Comparison of ENCODE assay signal across 1 cellular context in the genomic region with DNA sequence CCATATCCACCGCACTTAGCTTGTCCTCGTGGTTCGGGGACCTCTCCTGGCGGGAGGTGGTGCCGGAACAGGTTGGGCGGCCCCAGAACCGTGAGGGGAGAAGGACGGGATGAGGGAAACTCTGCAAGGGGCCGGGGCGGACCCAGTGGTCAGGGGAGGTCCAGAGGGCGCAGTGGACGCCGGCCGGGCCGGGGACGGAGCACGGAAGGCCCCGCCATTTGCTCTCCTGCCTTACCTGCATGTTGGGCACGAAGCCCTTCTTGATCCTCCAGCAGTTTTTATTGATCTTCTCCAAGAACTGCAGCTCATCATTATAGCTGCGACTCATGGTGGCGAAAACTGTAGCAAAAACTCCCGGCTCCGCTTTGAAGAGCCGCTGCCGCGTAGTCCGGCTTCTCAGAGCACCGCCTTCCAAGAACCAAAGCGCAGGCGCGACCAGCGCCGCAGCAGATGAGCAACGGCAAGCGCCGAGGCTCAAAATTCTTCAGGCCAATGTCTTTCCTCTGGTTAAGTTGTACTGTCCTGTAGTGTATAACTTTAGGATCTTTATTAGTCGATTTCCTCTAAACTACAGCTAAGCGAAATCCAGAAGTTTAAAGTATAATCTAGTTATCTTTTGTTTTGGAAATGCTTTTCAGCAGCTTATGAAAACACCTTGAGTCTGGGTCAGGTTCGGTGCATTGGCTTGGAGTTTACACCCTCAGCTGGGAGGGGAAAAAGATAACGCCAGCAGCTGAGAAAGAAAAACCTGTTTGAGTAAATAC.
TF ChIP-seq lines count a peak whose summit lies in the region.

A gene (minus strand): TSS at position 419 of the 764 bp plus-strand sequence. CDS start 91 bp downstream, at position 328.

TF ChIP-seq in HepG2, 621 proteins besides CTCF, POLR2A, EP300 and RAD21 (continued from another document and continues in another):
- TF ChIP-seq EZH2 (conservative IDR thresholded peaks at IDR 0.05; ENCODE audit: low read depth, low read length) = no peak
- TF ChIP-seq JUNB (CRISPR knock-in tag; IDR thresholded peaks at IDR 0.05; ENCODE audit: borderline replicate concordance) = no peak
- TF ChIP-seq, protein P1, sequence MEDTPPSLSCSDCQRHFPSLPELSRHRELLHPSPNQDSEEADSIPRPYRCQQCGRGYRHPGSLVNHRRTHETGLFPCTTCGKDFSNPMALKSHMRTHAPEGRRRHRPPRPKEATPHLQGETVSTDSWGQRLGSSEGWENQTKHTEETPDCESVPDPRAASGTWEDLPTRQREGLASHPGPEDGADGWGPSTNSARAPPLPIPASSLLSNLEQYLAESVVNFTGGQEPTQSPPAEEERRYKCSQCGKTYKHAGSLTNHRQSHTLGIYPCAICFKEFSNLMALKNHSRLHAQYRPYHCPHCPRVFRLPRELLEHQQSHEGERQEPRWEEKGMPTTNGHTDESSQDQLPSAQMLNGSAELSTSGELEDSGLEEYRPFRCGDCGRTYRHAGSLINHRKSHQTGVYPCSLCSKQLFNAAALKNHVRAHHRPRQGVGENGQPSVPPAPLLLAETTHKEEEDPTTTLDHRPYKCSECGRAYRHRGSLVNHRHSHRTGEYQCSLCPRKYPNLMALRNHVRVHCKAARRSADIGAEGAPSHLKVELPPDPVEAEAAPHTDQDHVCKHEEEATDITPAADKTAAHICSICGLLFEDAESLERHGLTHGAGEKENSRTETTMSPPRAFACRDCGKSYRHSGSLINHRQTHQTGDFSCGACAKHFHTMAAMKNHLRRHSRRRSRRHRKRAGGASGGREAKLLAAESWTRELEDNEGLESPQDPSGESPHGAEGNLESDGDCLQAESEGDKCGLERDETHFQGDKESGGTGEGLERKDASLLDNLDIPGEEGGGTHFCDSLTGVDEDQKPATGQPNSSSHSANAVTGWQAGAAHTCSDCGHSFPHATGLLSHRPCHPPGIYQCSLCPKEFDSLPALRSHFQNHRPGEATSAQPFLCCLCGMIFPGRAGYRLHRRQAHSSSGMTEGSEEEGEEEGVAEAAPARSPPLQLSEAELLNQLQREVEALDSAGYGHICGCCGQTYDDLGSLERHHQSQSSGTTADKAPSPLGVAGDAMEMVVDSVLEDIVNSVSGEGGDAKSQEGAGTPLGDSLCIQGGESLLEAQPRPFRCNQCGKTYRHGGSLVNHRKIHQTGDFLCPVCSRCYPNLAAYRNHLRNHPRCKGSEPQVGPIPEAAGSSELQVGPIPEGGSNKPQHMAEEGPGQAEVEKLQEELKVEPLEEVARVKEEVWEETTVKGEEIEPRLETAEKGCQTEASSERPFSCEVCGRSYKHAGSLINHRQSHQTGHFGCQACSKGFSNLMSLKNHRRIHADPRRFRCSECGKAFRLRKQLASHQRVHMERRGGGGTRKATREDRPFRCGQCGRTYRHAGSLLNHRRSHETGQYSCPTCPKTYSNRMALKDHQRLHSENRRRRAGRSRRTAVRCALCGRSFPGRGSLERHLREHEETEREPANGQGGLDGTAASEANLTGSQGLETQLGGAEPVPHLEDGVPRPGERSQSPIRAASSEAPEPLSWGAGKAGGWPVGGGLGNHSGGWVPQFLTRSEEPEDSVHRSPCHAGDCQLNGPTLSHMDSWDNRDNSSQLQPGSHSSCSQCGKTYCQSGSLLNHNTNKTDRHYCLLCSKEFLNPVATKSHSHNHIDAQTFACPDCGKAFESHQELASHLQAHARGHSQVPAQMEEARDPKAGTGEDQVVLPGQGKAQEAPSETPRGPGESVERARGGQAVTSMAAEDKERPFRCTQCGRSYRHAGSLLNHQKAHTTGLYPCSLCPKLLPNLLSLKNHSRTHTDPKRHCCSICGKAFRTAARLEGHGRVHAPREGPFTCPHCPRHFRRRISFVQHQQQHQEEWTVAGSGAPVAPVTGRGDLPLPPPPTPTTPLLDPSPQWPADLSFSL (CRISPR knock-in tag; IDR thresholded peaks at IDR 0.05) = no peak
- no peak for TF ChIP-seq ZNF788 (CRISPR knock-in tag; IDR thresholded peaks at IDR 0.05; ENCODE audit: borderline replicate concordance)
- TF ChIP-seq, protein P2, sequence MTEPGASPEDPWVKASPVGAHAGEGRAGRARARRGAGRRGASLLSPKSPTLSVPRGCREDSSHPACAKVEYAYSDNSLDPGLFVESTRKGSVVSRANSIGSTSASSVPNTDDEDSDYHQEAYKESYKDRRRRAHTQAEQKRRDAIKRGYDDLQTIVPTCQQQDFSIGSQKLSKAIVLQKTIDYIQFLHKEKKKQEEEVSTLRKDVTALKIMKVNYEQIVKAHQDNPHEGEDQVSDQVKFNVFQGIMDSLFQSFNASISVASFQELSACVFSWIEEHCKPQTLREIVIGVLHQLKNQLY (CRISPR knock-in tag; IDR thresholded peaks at IDR 0.05) = no peak
- no peak for TF ChIP-seq DPF2 (CRISPR knock-in tag; IDR thresholded peaks at IDR 0.05; ENCODE audit: borderline replicate concordance, low read depth)
- no peak for TF ChIP-seq GFI1 (CRISPR knock-in tag; IDR thresholded peaks at IDR 0.05; ENCODE audit: borderline replicate concordance)
- no peak for TF ChIP-seq ELF3 (CRISPR knock-in tag; IDR thresholded peaks at IDR 0.05)
- peak; percentile 31 for TF ChIP-seq AGO2 (optimal IDR thresholded peaks at IDR 0.05; ENCODE audit: low read depth, low read length)
- TF ChIP-seq ZNF329 (CRISPR knock-in tag; IDR thresholded peaks at IDR 0.05; ENCODE audit: low read depth) = no peak
- no peak for TF ChIP-seq TBX3 (IDR thresholded peaks at IDR 0.05; ENCODE audit: borderline replicate concordance)
- no peak; the same call in 1 of the 2 replicates for TF ChIP-seq ELF1 (CRISPR knock-in tag; IDR thresholded peaks at IDR 0.05)
- peak; percentile 84 for TF ChIP-seq HNRNPLL (IDR thresholded peaks at IDR 0.05; ENCODE audit: low read depth, low read length, poor library complexity, severe bottlenecking)
- TF ChIP-seq, protein P3, sequence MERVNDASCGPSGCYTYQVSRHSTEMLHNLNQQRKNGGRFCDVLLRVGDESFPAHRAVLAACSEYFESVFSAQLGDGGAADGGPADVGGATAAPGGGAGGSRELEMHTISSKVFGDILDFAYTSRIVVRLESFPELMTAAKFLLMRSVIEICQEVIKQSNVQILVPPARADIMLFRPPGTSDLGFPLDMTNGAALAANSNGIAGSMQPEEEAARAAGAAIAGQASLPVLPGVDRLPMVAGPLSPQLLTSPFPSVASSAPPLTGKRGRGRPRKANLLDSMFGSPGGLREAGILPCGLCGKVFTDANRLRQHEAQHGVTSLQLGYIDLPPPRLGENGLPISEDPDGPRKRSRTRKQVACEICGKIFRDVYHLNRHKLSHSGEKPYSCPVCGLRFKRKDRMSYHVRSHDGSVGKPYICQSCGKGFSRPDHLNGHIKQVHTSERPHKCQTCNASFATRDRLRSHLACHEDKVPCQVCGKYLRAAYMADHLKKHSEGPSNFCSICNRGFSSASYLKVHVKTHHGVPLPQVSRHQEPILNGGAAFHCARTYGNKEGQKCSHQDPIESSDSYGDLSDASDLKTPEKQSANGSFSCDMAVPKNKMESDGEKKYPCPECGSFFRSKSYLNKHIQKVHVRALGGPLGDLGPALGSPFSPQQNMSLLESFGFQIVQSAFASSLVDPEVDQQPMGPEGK (CRISPR knock-in tag; IDR thresholded peaks at IDR 0.05) = no peak
- no peak for TF ChIP-seq MBD4 (IDR thresholded peaks at IDR 0.05; ENCODE audit: borderline replicate concordance, low read length)
- peak; percentile 73; the same call in 1 of the 2 replicates for TF ChIP-seq RNF2 (conservative IDR thresholded peaks at IDR 0.05; ENCODE audit: low read depth)
- TF ChIP-seq TBL1XR1 (IDR thresholded peaks at IDR 0.05; ENCODE audit: borderline replicate concordance, low read length, partially characterized antibody) = no peak
- TF ChIP-seq, protein P4, sequence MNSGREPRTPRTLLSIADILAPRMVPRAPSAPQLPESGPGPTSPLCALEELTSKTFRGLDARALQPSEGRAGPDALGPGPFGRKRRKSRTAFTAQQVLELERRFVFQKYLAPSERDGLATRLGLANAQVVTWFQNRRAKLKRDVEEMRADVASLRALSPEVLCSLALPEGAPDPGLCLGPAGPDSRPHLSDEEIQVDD (CRISPR knock-in tag; IDR thresholded peaks at IDR 0.05; ENCODE audit: borderline replicate concordance) = no peak
- TF ChIP-seq, protein P5, sequence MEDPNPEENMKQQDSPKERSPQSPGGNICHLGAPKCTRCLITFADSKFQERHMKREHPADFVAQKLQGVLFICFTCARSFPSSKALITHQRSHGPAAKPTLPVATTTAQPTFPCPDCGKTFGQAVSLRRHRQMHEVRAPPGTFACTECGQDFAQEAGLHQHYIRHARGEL (CRISPR knock-in tag; IDR thresholded peaks at IDR 0.05) = no peak
- TF ChIP-seq, protein P6, sequence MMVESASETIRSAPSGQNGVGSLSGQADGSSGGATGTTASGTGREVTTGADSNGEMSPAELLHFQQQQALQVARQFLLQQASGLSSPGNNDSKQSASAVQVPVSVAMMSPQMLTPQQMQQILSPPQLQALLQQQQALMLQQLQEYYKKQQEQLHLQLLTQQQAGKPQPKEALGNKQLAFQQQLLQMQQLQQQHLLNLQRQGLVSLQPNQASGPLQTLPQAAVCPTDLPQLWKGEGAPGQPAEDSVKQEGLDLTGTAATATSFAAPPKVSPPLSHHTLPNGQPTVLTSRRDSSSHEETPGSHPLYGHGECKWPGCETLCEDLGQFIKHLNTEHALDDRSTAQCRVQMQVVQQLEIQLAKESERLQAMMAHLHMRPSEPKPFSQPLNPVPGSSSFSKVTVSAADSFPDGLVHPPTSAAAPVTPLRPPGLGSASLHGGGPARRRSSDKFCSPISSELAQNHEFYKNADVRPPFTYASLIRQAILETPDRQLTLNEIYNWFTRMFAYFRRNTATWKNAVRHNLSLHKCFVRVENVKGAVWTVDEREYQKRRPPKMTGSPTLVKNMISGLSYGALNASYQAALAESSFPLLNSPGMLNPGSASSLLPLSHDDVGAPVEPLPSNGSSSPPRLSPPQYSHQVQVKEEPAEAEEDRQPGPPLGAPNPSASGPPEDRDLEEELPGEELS (CRISPR knock-in tag; IDR thresholded peaks at IDR 0.05) = no peak
- TF ChIP-seq, protein P7, sequence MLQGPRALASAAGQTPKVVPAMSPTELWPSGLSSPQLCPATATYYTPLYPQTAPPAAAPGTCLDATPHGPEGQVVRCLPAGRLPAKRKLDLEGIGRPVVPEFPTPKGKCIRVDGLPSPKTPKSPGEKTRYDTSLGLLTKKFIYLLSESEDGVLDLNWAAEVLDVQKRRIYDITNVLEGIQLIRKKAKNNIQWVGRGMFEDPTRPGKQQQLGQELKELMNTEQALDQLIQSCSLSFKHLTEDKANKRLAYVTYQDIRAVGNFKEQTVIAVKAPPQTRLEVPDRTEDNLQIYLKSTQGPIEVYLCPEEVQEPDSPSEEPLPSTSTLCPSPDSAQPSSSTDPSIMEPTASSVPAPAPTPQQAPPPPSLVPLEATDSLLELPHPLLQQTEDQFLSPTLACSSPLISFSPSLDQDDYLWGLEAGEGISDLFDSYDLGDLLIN (CRISPR knock-in tag; IDR thresholded peaks at IDR 0.05; ENCODE audit: borderline replicate concordance) = no peak
- no peak for TF ChIP-seq MAZ (IDR thresholded peaks at IDR 0.05; ENCODE audit: borderline replicate concordance, low read depth, low read length)
- peak; percentile 37; the same call in 1 of the 2 replicates for TF ChIP-seq MAZ (CRISPR knock-in tag; IDR thresholded peaks at IDR 0.05; ENCODE audit: low read depth)
- TF ChIP-seq ZNF44 (CRISPR knock-in tag; IDR thresholded peaks at IDR 0.05) = peak; percentile 28; the same call in 1 of the 2 replicates
- no peak for TF ChIP-seq XRCC5 (optimal IDR thresholded peaks at IDR 0.05; ENCODE audit: low read length)
- TF ChIP-seq ARNTL (CRISPR knock-in tag; IDR thresholded peaks at IDR 0.05) = no peak
- TF ChIP-seq, protein P8, sequence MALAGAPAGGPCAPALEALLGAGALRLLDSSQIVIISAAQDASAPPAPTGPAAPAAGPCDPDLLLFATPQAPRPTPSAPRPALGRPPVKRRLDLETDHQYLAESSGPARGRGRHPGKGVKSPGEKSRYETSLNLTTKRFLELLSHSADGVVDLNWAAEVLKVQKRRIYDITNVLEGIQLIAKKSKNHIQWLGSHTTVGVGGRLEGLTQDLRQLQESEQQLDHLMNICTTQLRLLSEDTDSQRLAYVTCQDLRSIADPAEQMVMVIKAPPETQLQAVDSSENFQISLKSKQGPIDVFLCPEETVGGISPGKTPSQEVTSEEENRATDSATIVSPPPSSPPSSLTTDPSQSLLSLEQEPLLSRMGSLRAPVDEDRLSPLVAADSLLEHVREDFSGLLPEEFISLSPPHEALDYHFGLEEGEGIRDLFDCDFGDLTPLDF (CRISPR knock-in tag; IDR thresholded peaks at IDR 0.05) = peak; percentile 65
- no peak; the same call in none of the 2 replicates for TF ChIP-seq ZNF205 (CRISPR knock-in tag; IDR thresholded peaks at IDR 0.05)
- no peak for TF ChIP-seq ZNF530 (CRISPR knock-in tag; IDR thresholded peaks at IDR 0.05; ENCODE audit: low read depth)
- no peak for TF ChIP-seq ZNF432 (CRISPR knock-in tag; IDR thresholded peaks at IDR 0.05; ENCODE audit: borderline replicate concordance)
- TF ChIP-seq SIN3A (IDR thresholded peaks at IDR 0.05; ENCODE audit: borderline replicate concordance, low read depth, low read length) = no peak
- TF ChIP-seq BRCA1 (CRISPR knock-in tag; IDR thresholded peaks at IDR 0.05) = no peak
- peak; percentile 69 for TF ChIP-seq KMT2B (CRISPR knock-in tag; IDR thresholded peaks at IDR 0.05)
- TF ChIP-seq, protein P9, sequence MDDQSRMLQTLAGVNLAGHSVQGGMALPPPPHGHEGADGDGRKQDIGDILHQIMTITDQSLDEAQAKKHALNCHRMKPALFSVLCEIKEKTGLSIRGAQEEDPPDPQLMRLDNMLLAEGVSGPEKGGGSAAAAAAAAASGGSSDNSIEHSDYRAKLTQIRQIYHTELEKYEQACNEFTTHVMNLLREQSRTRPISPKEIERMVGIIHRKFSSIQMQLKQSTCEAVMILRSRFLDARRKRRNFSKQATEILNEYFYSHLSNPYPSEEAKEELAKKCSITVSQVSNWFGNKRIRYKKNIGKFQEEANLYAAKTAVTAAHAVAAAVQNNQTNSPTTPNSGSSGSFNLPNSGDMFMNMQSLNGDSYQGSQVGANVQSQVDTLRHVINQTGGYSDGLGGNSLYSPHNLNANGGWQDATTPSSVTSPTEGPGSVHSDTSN (CRISPR knock-in tag; IDR thresholded peaks at IDR 0.05; ENCODE audit: borderline replicate concordance) = no peak
- TF ChIP-seq, protein P10, sequence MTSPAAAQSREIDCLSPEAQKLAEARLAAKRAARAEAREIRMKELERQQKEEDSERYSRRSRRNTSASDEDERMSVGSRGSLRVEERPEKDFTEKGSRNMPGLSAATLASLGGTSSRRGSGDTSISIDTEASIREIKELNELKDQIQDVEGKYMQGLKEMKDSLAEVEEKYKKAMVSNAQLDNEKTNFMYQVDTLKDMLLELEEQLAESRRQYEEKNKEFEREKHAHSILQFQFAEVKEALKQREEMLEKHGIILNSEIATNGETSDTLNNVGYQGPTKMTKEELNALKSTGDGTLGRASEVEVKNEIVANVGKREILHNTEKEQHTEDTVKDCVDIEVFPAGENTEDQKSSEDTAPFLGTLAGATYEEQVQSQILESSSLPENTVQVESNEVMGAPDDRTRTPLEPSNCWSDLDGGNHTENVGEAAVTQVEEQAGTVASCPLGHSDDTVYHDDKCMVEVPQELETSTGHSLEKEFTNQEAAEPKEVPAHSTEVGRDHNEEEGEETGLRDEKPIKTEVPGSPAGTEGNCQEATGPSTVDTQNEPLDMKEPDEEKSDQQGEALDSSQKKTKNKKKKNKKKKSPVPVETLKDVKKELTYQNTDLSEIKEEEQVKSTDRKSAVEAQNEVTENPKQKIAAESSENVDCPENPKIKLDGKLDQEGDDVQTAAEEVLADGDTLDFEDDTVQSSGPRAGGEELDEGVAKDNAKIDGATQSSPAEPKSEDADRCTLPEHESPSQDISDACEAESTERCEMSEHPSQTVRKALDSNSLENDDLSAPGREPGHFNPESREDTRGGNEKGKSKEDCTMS (CRISPR knock-in tag; conservative IDR thresholded peaks at IDR 0.05) = no peak
- TF ChIP-seq ZNF713 (CRISPR knock-in tag; IDR thresholded peaks at IDR 0.05) = no peak
- TF ChIP-seq ZNF33A (CRISPR knock-in tag; IDR thresholded peaks at IDR 0.05; ENCODE audit: borderline replicate concordance) = no peak; the same call in 1 of the 2 replicates
- TF ChIP-seq ZNF776 (CRISPR knock-in tag; IDR thresholded peaks at IDR 0.05) = no peak
- TF ChIP-seq ZKSCAN8 (CRISPR knock-in tag; IDR thresholded peaks at IDR 0.05; ENCODE audit: borderline replicate concordance) = no peak
